ENCODE assay signal across 33 cellular contexts in the genomic region with DNA sequence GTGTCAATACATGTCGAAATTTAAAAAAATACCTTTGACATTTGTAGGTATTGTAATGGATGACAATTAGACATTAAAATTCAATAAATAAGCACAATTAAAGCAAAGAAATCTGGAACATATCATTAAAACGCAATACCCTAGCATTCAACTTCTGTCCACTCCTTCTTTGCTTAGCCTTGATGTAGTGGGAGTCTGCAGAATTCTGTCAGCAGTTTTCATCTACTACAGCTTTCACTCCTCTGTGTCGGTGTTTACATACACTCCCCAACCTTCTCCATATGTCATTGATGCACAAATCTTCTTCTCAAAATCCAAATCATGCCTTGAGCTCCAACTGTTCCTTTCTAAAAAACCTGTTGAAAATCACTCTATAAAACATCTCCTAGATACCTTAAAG.
"Had no signal": no experiment of that assay in that cellular context is flagged by ENCODE, and none has a peak within 500 bp of the region (broad histone marks: within the 10 kb centered on the region; RNA-seq: fewer than 3 reads in every experiment).

No MANE protein-coding gene starts in this region.

- H2AFZ ChIP-seq: PC-9 had no signal

- H3K27ac ChIP-seq: ascending aorta, cardiac muscle cell, KMS-11, PC-9, RWPE1, SJCRH30, SK-N-MC, WERI-Rb-1 had no signal

- H3K36me3 ChIP-seq: ascending aorta, cardiac muscle cell, SJCRH30, WERI-Rb-1 had no signal

- ATAC-seq: activated CD8-positive, alpha-beta memory T cell treated with anti-CD3 and anti-CD28 coated beads, Interleukin-2, amount 10 ng/mL, durations not matched to agents 7 days and 5 days had no signal

- H3K4me3 Mint-ChIP-seq: activated CD4-positive, alpha-beta memory T cell treated with anti-CD3 and anti-CD28 coated beads, Interleukin-2, amount 10 ng/mL, durations not matched to agents 7 days and 5 days; activated CD8-positive, alpha-beta memory T cell treated with anti-CD3 and anti-CD28 coated beads, Interleukin-2, amount 10 ng/mL, durations not matched to agents 7 days and 5 days; activated naive CD4-positive, alpha-beta T cell treated with anti-CD3 and anti-CD28 coated beads, Interleukin-2, amount 50 U/mL, for 24 hours; activated naive CD8-positive, alpha-beta T cell treated with anti-CD3 and anti-CD28 coated beads, Interleukin-2, amount 10 ng/mL, durations not matched to agents 7 days and 5 days had no signal

- H3K27ac Mint-ChIP-seq: activated CD4-positive, alpha-beta memory T cell treated with anti-CD3 and anti-CD28 coated beads, Interleukin-2, amount 10 ng/mL, durations not matched to agents 7 days and 5 days; activated CD8-positive, alpha-beta memory T cell treated with anti-CD3 and anti-CD28 coated beads, Interleukin-2, amount 10 ng/mL, durations not matched to agents 7 days and 5 days; activated naive CD4-positive, alpha-beta T cell treated with anti-CD3 and anti-CD28 coated beads, Interleukin-2, amount 50 U/mL, for 24 hours; activated naive CD8-positive, alpha-beta T cell treated with anti-CD3 and anti-CD28 coated beads, Interleukin-2, amount 10 ng/mL, durations not matched to agents 7 days and 5 days had no signal

- H3K4me1 Mint-ChIP-seq: activated CD4-positive, alpha-beta memory T cell treated with anti-CD3 and anti-CD28 coated beads, Interleukin-2, amount 10 ng/mL, durations not matched to agents 7 days and 5 days; activated CD8-positive, alpha-beta memory T cell treated with anti-CD3 and anti-CD28 coated beads, Interleukin-2, amount 10 ng/mL, durations not matched to agents 7 days and 5 days; activated naive CD4-positive, alpha-beta T cell treated with anti-CD3 and anti-CD28 coated beads, Interleukin-2, amount 50 U/mL, for 24 hours; activated naive CD8-positive, alpha-beta T cell treated with anti-CD3 and anti-CD28 coated beads, Interleukin-2, amount 10 ng/mL, durations not matched to agents 7 days and 5 days had no signal

- H3K27me3 ChIP-seq: ascending aorta, cardiac muscle cell, SJCRH30 had no signal

- DNase-seq: activated CD4-positive, alpha-beta memory T cell treated with anti-CD3 and anti-CD28 coated beads, Interleukin-2, amount 10 ng/mL, durations not matched to agents 7 days and 5 days; activated CD4-positive, alpha-beta T cell treated with anti-CD3 and anti-CD28 coated beads for 1 hour; activated CD4-positive, alpha-beta T cell treated with anti-CD3 and anti-CD28 coated beads for 48 hours; activated CD4-positive, CD25-positive, alpha-beta regulatory T cell; activated CD8-positive, alpha-beta memory T cell treated with anti-CD3 and anti-CD28 coated beads for 24 hours; activated CD8-positive, alpha-beta memory T cell treated with anti-CD3 and anti-CD28 coated beads, Interleukin-2, amount 10 ng/mL, durations not matched to agents 7 days and 5 days; activated CD8-positive, alpha-beta memory T cell treated with anti-CD3 and anti-CD28 coated beads, Interleukin-2, amount 50 U/mL, for 48 hours; activated effector memory CD4-positive, alpha-beta T cell treated with anti-CD3 and anti-CD28 coated beads, Interleukin-2, amount 50 U/mL, for 16 hours; activated naive CD4-positive, alpha-beta T cell; activated naive CD8-positive, alpha-beta T cell treated with anti-CD3 and anti-CD28 coated beads, Interleukin-2, amount 10 ng/mL, durations not matched to agents 7 days and 5 days; activated T-cell treated with anti-CD3 and anti-CD28 coated beads, Interleukin-2, amount 50 U/mL, for 48 hours; amygdala; MM.1S; MV-4-11; NCI-H1092; NCI-H1436 treated with DMSO at 0.1 percent for 48 hours; NCI-H1694 treated with DMSO at 0.1 percent for 48 hours; NCI-H2029; NCI-H345; NCI-H510A; NCI-H526; NCI-H748 treated with DMSO at 0.1 percent for 48 hours; PC-9; SHP77; SJCRH30; T1000; WERI-Rb-1 had no signal

- H3K4me2 ChIP-seq: KMS-11, PC-9 had no signal

- H3K4me3 ChIP-seq: ascending aorta, cardiac muscle cell, PC-9, SJCRH30, SK-N-MC had no signal

- H3K9ac ChIP-seq: KMS-11 had no signal

- H3K36me3 Mint-ChIP-seq: activated CD8-positive, alpha-beta memory T cell treated with anti-CD3 and anti-CD28 coated beads, Interleukin-2, amount 10 ng/mL, durations not matched to agents 7 days and 5 days; activated naive CD4-positive, alpha-beta T cell treated with anti-CD3 and anti-CD28 coated beads, Interleukin-2, amount 50 U/mL, for 24 hours; activated naive CD8-positive, alpha-beta T cell treated with anti-CD3 and anti-CD28 coated beads, Interleukin-2, amount 10 ng/mL, durations not matched to agents 7 days and 5 days had no signal

- H3K9me3 ChIP-seq: ascending aorta, SJCRH30 had no signal

- H3K27me3 Mint-ChIP-seq: activated CD4-positive, alpha-beta memory T cell treated with anti-CD3 and anti-CD28 coated beads, Interleukin-2, amount 10 ng/mL, durations not matched to agents 7 days and 5 days; activated CD8-positive, alpha-beta memory T cell treated with anti-CD3 and anti-CD28 coated beads, Interleukin-2, amount 10 ng/mL, durations not matched to agents 7 days and 5 days; activated naive CD4-positive, alpha-beta T cell treated with anti-CD3 and anti-CD28 coated beads, Interleukin-2, amount 50 U/mL, for 24 hours; activated naive CD8-positive, alpha-beta T cell treated with anti-CD3 and anti-CD28 coated beads, Interleukin-2, amount 10 ng/mL, durations not matched to agents 7 days and 5 days had no signal

- H3K4me1 ChIP-seq: ascending aorta, SJCRH30 had no signal
